Comparison of ENCODE assay signal across 13 cellular contexts in genomic region chr9:106287108-106287631, GRCh38.
DNase-seq lines count a peak whose midpoint lies in the region; ATAC-seq and TF ChIP-seq lines count a peak whose summit lies in the region.
"Had no signal": no experiment of that assay in that cellular context is flagged by ENCODE, and none has a peak within 500 bp of the region (broad histone marks: within the 10 kb centered on the region; RNA-seq: fewer than 3 reads in every experiment).

No MANE protein-coding gene starts in this region.

- peaks cover 0 to 5% of the 10 kb centered on the region in 2 donors for H3K36me3 Mint-ChIP-seq in activated naive CD4-positive, alpha-beta T cell treated with anti-CD3 and anti-CD28 coated beads, Interleukin-2, amount 50 U/mL, for 72 hours
- H3K36me3 Mint-ChIP-seq in activated naive CD8-positive, alpha-beta T cell treated with anti-CD3 and anti-CD28 coated beads, Interleukin-2, amount 50 U/mL, for 24 hours (ENCODE audit: low read depth): no peaks in the 10 kb centered on the region

- no peak overlapping the region for H3K4me3 Mint-ChIP-seq in activated naive CD8-positive, alpha-beta T cell treated with anti-CD3 and anti-CD28 coated beads, Interleukin-2, amount 50 U/mL, for 24 hours
- H3K4me3 Mint-ChIP-seq: H9 had no signal

- no peak overlapping the region for H3K27ac Mint-ChIP-seq in activated naive CD4-positive, alpha-beta T cell treated with anti-CD3 and anti-CD28 coated beads, Interleukin-2, amount 50 U/mL, for 72 hours
- H3K27ac Mint-ChIP-seq in activated naive CD8-positive, alpha-beta T cell treated with anti-CD3 and anti-CD28 coated beads, Interleukin-2, amount 50 U/mL, for 24 hours: no peak overlapping the region

- no peaks in the 10 kb centered on the region for H3K9me3 ChIP-seq in HAP-1
- peaks cover 0 to 4% (median 0%) of the 10 kb centered on the region in 3 donors for H3K9me3 ChIP-seq in adrenal gland (replicated peaks in 1 of 3)
- no peaks in the 10 kb centered on the region for H3K9me3 ChIP-seq in hepatocyte (ENCODE audit: low read depth)
- no peaks in the 10 kb centered on the region for H3K9me3 ChIP-seq in skeletal muscle tissue (ENCODE audit: control insufficient read depth in 3 of 3, low read length in 3 of 3)
- H3K9me3 ChIP-seq: Caco-2 had no signal

- no peak overlapping the region for H3K4me3 ChIP-seq in HAP-1
- H3K4me3 ChIP-seq in adrenal gland: peak overlapping the region in 1 of 4 donors; percentile 52
- no peak overlapping the region for H3K4me3 ChIP-seq in hepatocyte
- H3K4me3 ChIP-seq in skeletal muscle tissue (ENCODE audit: low read length in 3 of 3): peak overlapping the region; percentile 36 to 65 (median 41)

- H3K4me1 Mint-ChIP-seq in activated naive CD8-positive, alpha-beta T cell treated with anti-CD3 and anti-CD28 coated beads, Interleukin-2, amount 50 U/mL, for 24 hours: no peaks in the 10 kb centered on the region

- H3K79me2 ChIP-seq in hepatocyte: no peaks in the 10 kb centered on the region

- TF ChIP-seq POLR2A in adrenal gland (IDR thresholded peaks at IDR 0.05): no peak

- DNase-seq in HAP-1 (ENCODE audit: low spot score in 2 of 2) (peak; percentile 82 to 84), adrenal gland (peak; percentile 31 to 80 (median 77)), hepatocyte (ENCODE audit: low spot score) (peak; percentile 62), ecto neural progenitor cell (ENCODE audit: low spot score) (no peak), NCI-H1436 (lab: John Stamatoyannopoulos, UW) (no peak)
- no peak for DNase-seq in activated naive CD4-positive, alpha-beta T cell treated with anti-CD3 and anti-CD28 coated beads, Interleukin-2, amount 50 U/mL, for 72 hours (ENCODE audit: low spot score in 2 of 2)
- no peak for DNase-seq in activated naive CD8-positive, alpha-beta T cell treated with anti-CD3 and anti-CD28 coated beads, Interleukin-2, amount 50 U/mL, for 24 hours
- DNase-seq: activated gamma-delta T cell, H9, NCI-H226 had no signal

- no peaks in the 10 kb centered on the region for H3K27me3 Mint-ChIP-seq in activated naive CD8-positive, alpha-beta T cell treated with anti-CD3 and anti-CD28 coated beads, Interleukin-2, amount 50 U/mL, for 24 hours

- 20 to 23% (median 22%) methylated on average over 9 of the region's 9 CpGs for WGBS in adrenal gland, 4 donors
- 32% methylated on average over 9 of the region's 9 CpGs for WGBS in hepatocyte (ENCODE audit: low lambda C conversion rate, missing lambda C conversion rate)

- H2AFZ ChIP-seq in hepatocyte: peak overlapping the region; percentile 42

- intact Hi-C loops in adrenal gland (cut with DNase I): no loop called here

- H3K9me3 Mint-ChIP-seq in activated naive CD4-positive, alpha-beta T cell treated with anti-CD3 and anti-CD28 coated beads, Interleukin-2, amount 50 U/mL, for 72 hours: peaks cover 10 to 18% of the 10 kb centered on the region in 2 donors
- peaks cover 4% of the 10 kb centered on the region for H3K9me3 Mint-ChIP-seq in activated naive CD8-positive, alpha-beta T cell treated with anti-CD3 and anti-CD28 coated beads, Interleukin-2, amount 50 U/mL, for 24 hours
- H3K9me3 Mint-ChIP-seq: H9 had no signal

- peak overlapping the region; percentile 59 for H3K4me2 ChIP-seq in hepatocyte

- H3K36me3 ChIP-seq in HAP-1 (replicated peaks) (no peaks in the 10 kb centered on the region), adrenal gland (replicated peaks in 1 of 2) (no peaks in the 10 kb centered on the region), hepatocyte (replicated peaks; ENCODE audit: insufficient read depth, low read depth) (no peaks in the 10 kb centered on the region), skeletal muscle tissue (ENCODE audit: control insufficient read depth in 3 of 3, insufficient read depth in 3 of 3, low read length in 3 of 3) (no peaks in the 10 kb centered on the region)

- ATAC-seq in activated naive CD4-positive, alpha-beta T cell treated with anti-CD3 and anti-CD28 coated beads, Interleukin-2, amount 50 U/mL, for 72 hours: no peak
- no peak for ATAC-seq in activated naive CD8-positive, alpha-beta T cell treated with anti-CD3 and anti-CD28 coated beads, Interleukin-2, amount 50 U/mL, for 24 hours
- ATAC-seq: left lobe of liver had no signal

- H3K4me1 ChIP-seq in HAP-1 (peaks cover 25% of the 10 kb centered on the region), adrenal gland (replicated peaks in 1 of 2) (peaks cover 4 to 15% of the 10 kb centered on the region in 2 donors), hepatocyte (ENCODE audit: insufficient read depth) (peaks cover 4% of the 10 kb centered on the region), skeletal muscle tissue (ENCODE audit: control insufficient read depth in 3 of 3, insufficient read depth in 3 of 3, low read length in 3 of 3) (no peaks in the 10 kb centered on the region)
- H3K4me1 ChIP-seq: Caco-2 had no signal

- H3K27ac ChIP-seq in adrenal gland (peak overlapping the region in 4 of 5 donors; percentile 47 to 80 (median 70)), hepatocyte (peak overlapping the region; percentile 88), skeletal muscle tissue (ENCODE audit: low read depth, low read length) (no peak overlapping the region)

- H4K20me1 ChIP-seq in hepatocyte (ENCODE audit: insufficient read depth, poor library complexity, severe bottlenecking): no peaks in the 10 kb centered on the region

- no peaks in the 10 kb centered on the region for H3K27me3 ChIP-seq in HAP-1 (ENCODE audit: low read depth)
- no peaks in the 10 kb centered on the region for H3K27me3 ChIP-seq in adrenal gland
- no peaks in the 10 kb centered on the region for H3K27me3 ChIP-seq in hepatocyte
- no peaks in the 10 kb centered on the region for H3K27me3 ChIP-seq in skeletal muscle tissue (ENCODE audit: control insufficient read depth in 3 of 3, insufficient read depth in 3 of 3, low read length in 3 of 3)

- H3K9ac ChIP-seq in skeletal muscle tissue (ENCODE audit: low read depth in 1 of 3, low read length in 3 of 3): no peak overlapping the region

- TF ChIP-seq CTCF in adrenal gland (IDR thresholded peaks at IDR 0.05) (no peak), hepatocyte (IDR thresholded peaks at IDR 0.05; ENCODE audit: poor library complexity) (no peak)

- H3K9me2 ChIP-seq in hepatocyte (replicated peaks; ENCODE audit: insufficient read depth): no peaks in the 10 kb centered on the region

- in situ Hi-C loops in HAP-1 (cut with MboI; ENCODE audit: low sequenced_read_pairs): no loop called here

Comparison
In these comparisons a context has a peak if more than half of its experiments do, and no peak if none do; other contexts are left out.
1. DNase-seq: peak in HAP-1 (2 of 2), adrenal gland (7 of 7) and hepatocyte (single experiment); none in ecto neural progenitor cell (single experiment), activated naive CD4-positive, alpha-beta T cell treated with anti-CD3 and anti-CD28 coated beads, Interleukin-2, amount 50 U/mL, for 72 hours (0 of 2), NCI-H1436 (single experiment) and activated naive CD8-positive, alpha-beta T cell treated with anti-CD3 and anti-CD28 coated beads, Interleukin-2, amount 50 U/mL, for 24 hours (single experiment).
2. H3K4me3 ChIP-seq: peak in skeletal muscle tissue (3 of 3); none in HAP-1 (single experiment) and hepatocyte (single experiment).